In the genomic region with DNA sequence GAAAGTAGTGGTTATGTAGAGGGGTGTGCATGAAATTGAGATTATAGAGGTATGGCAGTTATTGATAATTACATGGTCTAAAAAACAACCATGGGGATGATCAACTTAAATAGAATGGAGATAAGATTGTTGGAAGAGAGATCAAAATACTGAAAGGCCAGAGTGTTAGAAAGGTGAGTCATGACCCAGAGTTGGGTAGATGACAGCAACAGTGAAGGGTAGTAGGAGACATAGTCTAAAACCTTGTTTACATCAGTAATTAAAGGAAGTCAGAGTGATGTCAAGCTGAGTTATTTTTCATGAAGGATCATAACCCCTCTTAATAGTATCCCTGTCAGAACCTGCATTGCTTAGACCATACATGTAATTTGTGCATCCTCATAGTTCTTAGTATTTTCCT, we compare ENCODE assay signal across 23 cellular contexts.
DNase-seq lines count a peak whose midpoint lies in the region; ATAC-seq and TF ChIP-seq lines count a peak whose summit lies in the region.
"Had no signal": no experiment of that assay in that cellular context is flagged by ENCODE, and none has a peak within 500 bp of the region (broad histone marks: within the 10 kb centered on the region; RNA-seq: fewer than 3 reads in every experiment).

No MANE protein-coding gene starts in this region.

- H3K27me3 Mint-ChIP-seq in MCF 10A (ENCODE audit: insufficient read depth, unreplicated experiment): no peaks in the 10 kb centered on the region
- H3K27me3 Mint-ChIP-seq: dendritic cell treated with granulocyte-macrophage colony-stimulating factor and Interleukin-4, amounts not matched to agents 40 ng/mL and 50 ng/mL, for 4 days; stimulated activated naive B cell treated with anti-CD40 and anti-IgM and Interleukin-4, amounts not matched to agents 10 μg/mL and 1 μg/mL and 100 μg/mL, for 72 hours had no signal

- CTCF ChIA-PET in MCF 10A (lab: Yijun Ruan, JAX): interaction anchor here (0.6 to 1.0 kb wide), 3 partner anchors 26 to 1757 kb away, joined by 3 to 4 read pairs (median 3); no protein-coding TSS in a partner anchor

- POLR2A ChIA-PET in MCF 10A (lab: Yijun Ruan, JAX): no interaction called here

- H3K36me3 Mint-ChIP-seq in MCF 10A (ENCODE audit: insufficient read depth, unreplicated experiment): no peaks in the 10 kb centered on the region

- no TSS peak for BruUV-seq in MCF 10A (replicated peaks; lab: Mats Ljungman, UMichigan)

- DNase-seq in epithelial cell of esophagus (ENCODE audit: low read depth) (peak; percentile 21), mesenteric fat pad (ENCODE audit: low spot score) (no peak), MCF 10A (ENCODE audit: unreplicated experiment) (no peak)
- DNase-seq: activated CD4-positive, alpha-beta T cell treated with anti-CD3 and anti-CD28 coated beads, Interleukin-2, amount 50 U/mL, for 1 hour; activated CD8-positive, alpha-beta memory T cell treated with anti-CD3 and anti-CD28 coated beads, Interleukin-2, amount 50 U/mL, for 4 hours; activated effector memory CD4-positive, alpha-beta T cell treated with anti-CD3 and anti-CD28 coated beads, Interleukin-2, amount 50 U/mL, for 16 hours; amniotic stem cell; DMS 273 treated with DMSO at 0.1 percent for 48 hours; GF-D8; immature natural killer cell; NCI-H1105 treated with DMSO at 0.1 percent for 48 hours; NCI-H524 treated with DMSO at 0.1 percent for 48 hours; SIG-M5; stimulated activated naive B cell treated with anti-CD40 and anti-IgM and Interleukin-4, amounts not matched to agents 10 μg/mL and 1 μg/mL and 100 μg/mL, for 72 hours had no signal

- TF ChIP-seq CTCF in epithelial cell of esophagus (IDR thresholded peaks at IDR 0.05; ENCODE audit: insufficient read depth, low read depth, low read length, missing control alignments) (no peak), MCF 10A (IDR thresholded peaks at IDR 0.05; ENCODE audit: unreplicated experiment) (no peak)

- no peak overlapping the region for H3K4me3 Mint-ChIP-seq in MCF 10A (ENCODE audit: unreplicated experiment)
- H3K4me3 Mint-ChIP-seq: CD14-positive monocyte; dendritic cell treated with granulocyte-macrophage colony-stimulating factor and Interleukin-4, amounts not matched to agents 40 ng/mL and 50 ng/mL, for 4 days; immature natural killer cell; stimulated activated naive B cell treated with anti-CD40 and anti-IgM and Interleukin-4, amounts not matched to agents 10 μg/mL and 1 μg/mL and 100 μg/mL, for 72 hours; T-helper 1 cell treated with Interleukin-12 subunit alpha and Interleukin-12 subunit beta and Interleukin-4 antibody, amounts not matched to agents 30 μg/mL and 1 μg/mL, for 36 hours had no signal

- peaks cover 6% of the 10 kb centered on the region for H3K4me1 Mint-ChIP-seq in MCF 10A (ENCODE audit: insufficient read depth, unreplicated experiment)
- H3K4me1 Mint-ChIP-seq: stimulated activated naive B cell treated with anti-CD40 and anti-IgM and Interleukin-4, amounts not matched to agents 10 μg/mL and 1 μg/mL and 100 μg/mL, for 72 hours had no signal

- no peak overlapping the region for H3K4me3 ChIP-seq in epithelial cell of esophagus (ENCODE audit: low read length)
- H3K4me3 ChIP-seq: cardiac muscle cell, prostate gland had no signal

- intact Hi-C loops in MCF 10A (cut with micrococcal nuclease): no loop called here

- peaks cover 7% of the 10 kb centered on the region for H3K9me3 Mint-ChIP-seq in MCF 10A (ENCODE audit: unreplicated experiment)
- H3K9me3 Mint-ChIP-seq: dendritic cell treated with granulocyte-macrophage colony-stimulating factor and Interleukin-4, amounts not matched to agents 40 ng/mL and 50 ng/mL, for 4 days; immature natural killer cell; stimulated activated naive B cell treated with anti-CD40 and anti-IgM and Interleukin-4, amounts not matched to agents 10 μg/mL and 1 μg/mL and 100 μg/mL, for 72 hours; T-helper 1 cell treated with Interleukin-12 subunit alpha and Interleukin-12 subunit beta and Interleukin-4 antibody, amounts not matched to agents 30 μg/mL and 1 μg/mL, for 36 hours had no signal

- ATAC-seq in GM18502 (IDR thresholded peaks at IDR 0.05; ENCODE audit: poor library complexity, unreplicated experiment) (peak; percentile 51), GM19463 (IDR thresholded peaks at IDR 0.05; ENCODE audit: unreplicated experiment) (peak; percentile 21), HG02981 (IDR thresholded peaks at IDR 0.05; ENCODE audit: unreplicated experiment) (peak; percentile 16), GM21825 (IDR thresholded peaks at IDR 0.05; ENCODE audit: unreplicated experiment) (no peak)
- ATAC-seq: stimulated activated naive B cell treated with anti-CD40 and anti-IgM and Interleukin-4, amounts not matched to agents 10 μg/mL and 1 μg/mL and 100 μg/mL, for 72 hours had no signal

- H3K27ac Mint-ChIP-seq in MCF 10A (ENCODE audit: low read depth, unreplicated experiment): no peak overlapping the region
- H3K27ac Mint-ChIP-seq: CD14-positive monocyte; dendritic cell treated with granulocyte-macrophage colony-stimulating factor and Interleukin-4, amounts not matched to agents 40 ng/mL and 50 ng/mL, for 4 days; immature natural killer cell; stimulated activated naive B cell treated with anti-CD40 and anti-IgM and Interleukin-4, amounts not matched to agents 10 μg/mL and 1 μg/mL and 100 μg/mL, for 72 hours; T-helper 1 cell treated with Interleukin-12 subunit alpha and Interleukin-12 subunit beta and Interleukin-4 antibody, amounts not matched to agents 30 μg/mL and 1 μg/mL, for 36 hours had no signal
